Comparison of ENCODE assay signal across 8 cellular contexts in the genomic region with DNA sequence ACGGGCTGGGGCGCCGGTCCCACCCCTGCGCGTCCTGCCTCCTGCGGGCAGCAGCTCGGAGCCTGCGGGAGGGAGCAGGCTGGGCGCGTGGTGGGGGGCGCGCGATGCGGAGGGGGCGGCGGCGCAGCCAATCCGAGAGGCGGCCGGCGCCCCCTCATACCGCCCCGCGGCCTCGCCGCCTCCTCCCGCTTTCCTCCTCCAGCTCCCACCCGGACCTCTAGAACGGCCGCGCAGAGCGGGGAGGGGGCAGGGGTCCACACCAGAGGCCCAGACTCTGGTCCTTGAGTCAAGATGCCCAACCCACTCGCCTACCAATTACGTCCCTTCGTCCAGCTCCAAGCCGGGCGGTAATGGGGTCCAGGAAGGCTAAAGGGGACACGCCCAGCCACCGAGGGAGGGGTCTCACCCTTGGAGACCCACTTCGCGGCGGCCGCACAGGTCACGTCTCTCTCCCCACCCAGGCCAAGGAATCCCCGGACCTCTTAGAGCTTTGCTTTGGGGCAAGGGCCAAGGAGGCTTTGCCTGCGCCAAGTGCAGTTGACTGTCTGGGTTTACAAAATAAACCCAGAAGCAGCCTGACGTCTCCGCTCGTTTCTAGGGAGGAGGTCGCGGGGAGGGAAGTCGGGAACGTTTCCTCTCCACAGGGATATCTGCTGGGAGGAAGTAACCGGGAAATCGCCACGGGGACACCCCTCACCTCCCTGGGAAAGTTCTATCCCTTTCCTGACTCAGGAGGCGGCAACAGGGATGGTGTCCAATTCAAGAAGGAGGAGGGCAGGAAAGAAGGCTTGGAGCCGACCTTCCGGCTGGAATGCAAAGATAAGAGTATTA. TPM values are rescaled to one million over a fixed set of nuclear protein-coding genes. Genes with fewer than 3 reads are reported as not detected.
DNase-seq lines count a peak whose midpoint lies in the region; ATAC-seq lines count a peak whose summit lies in the region.

A gene with protein sequence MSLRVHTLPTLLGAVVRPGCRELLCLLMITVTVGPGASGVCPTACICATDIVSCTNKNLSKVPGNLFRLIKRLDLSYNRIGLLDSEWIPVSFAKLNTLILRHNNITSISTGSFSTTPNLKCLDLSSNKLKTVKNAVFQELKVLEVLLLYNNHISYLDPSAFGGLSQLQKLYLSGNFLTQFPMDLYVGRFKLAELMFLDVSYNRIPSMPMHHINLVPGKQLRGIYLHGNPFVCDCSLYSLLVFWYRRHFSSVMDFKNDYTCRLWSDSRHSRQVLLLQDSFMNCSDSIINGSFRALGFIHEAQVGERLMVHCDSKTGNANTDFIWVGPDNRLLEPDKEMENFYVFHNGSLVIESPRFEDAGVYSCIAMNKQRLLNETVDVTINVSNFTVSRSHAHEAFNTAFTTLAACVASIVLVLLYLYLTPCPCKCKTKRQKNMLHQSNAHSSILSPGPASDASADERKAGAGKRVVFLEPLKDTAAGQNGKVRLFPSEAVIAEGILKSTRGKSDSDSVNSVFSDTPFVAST (minus strand): TSS at position 66 of the 831 bp plus-strand sequence. CDS start 957 bp downstream, outside the sequence.

- peak within 1 kb of the TSS; percentile 98 for H3K27ac Mint-ChIP-seq in central memory CD8-positive, alpha-beta T cell (ENCODE audit: low read depth)

- no peaks in the 10 kb centered on the region for H3K27me3 Mint-ChIP-seq in central memory CD8-positive, alpha-beta T cell

- H3K4me3 Mint-ChIP-seq in central memory CD8-positive, alpha-beta T cell: peak within 1 kb of the TSS; percentile 90

- peak; percentile 37 for ATAC-seq in central memory CD8-positive, alpha-beta T cell (replicated peaks; ENCODE audit: extremely low read depth, poor library complexity, severe bottlenecking)

- peaks cover 80% of the 10 kb centered on the region for H3K4me1 Mint-ChIP-seq in central memory CD8-positive, alpha-beta T cell

- H3K36me3 Mint-ChIP-seq in central memory CD8-positive, alpha-beta T cell (ENCODE audit: insufficient read depth): peaks cover 14% of the 10 kb centered on the region

- no peaks in the 10 kb centered on the region for H3K9me3 Mint-ChIP-seq in central memory CD8-positive, alpha-beta T cell

- DNase-seq in NCI-H510A treated with DMSO at 0.1 percent for 48 hours (lab: John Stamatoyannopoulos, UW) (peak; percentile 63), NCI-H510A (lab: John Stamatoyannopoulos, UW) (no peak), HT-29 (ENCODE audit: low spot score) (peak; percentile 87), UCSD-AML1 (lab: John Stamatoyannopoulos, UW; ENCODE audit: unreplicated experiment) (peak; percentile 17), kidney glomerular epithelial cell (lab: John Stamatoyannopoulos, UW) (peak; percentile 77), NCI-H2171 treated with DMSO at 0.1 percent for 48 hours (lab: John Stamatoyannopoulos, UW) (no peak)
- DNase-seq in central memory CD8-positive, alpha-beta T cell (ENCODE audit: low spot score in 2 of 2): no peak
- peak; percentile 41 for DNase-seq in stimulated activated CD4-positive, alpha-beta T cell treated with anti-CD3 and anti-CD28 coated beads, Interleukin-12 subunit alpha, Interleukin-12 subunit beta, amount 100 ng/mL, for 4 hours

RNA-seq across cellular contexts. Expression of the gene that starts here (rescaled TPM):
- 24.3 and 26.2 TPM in 2 replicates for total RNA-seq in HT-29 (2014; rRNA removed; shearing (Covaris generic))

Comparison
In these comparisons a context has a peak if more than half of its experiments do, and no peak if none do; other contexts are left out.
1. DNase-seq: peak in NCI-H510A treated with DMSO at 0.1 percent for 48 hours (single experiment), HT-29 (single experiment), UCSD-AML1 (single experiment), kidney glomerular epithelial cell (single experiment) and stimulated activated CD4-positive, alpha-beta T cell treated with anti-CD3 and anti-CD28 coated beads, Interleukin-12 subunit alpha, Interleukin-12 subunit beta, amount 100 ng/mL, for 4 hours (single experiment); none in NCI-H510A (single experiment), central memory CD8-positive, alpha-beta T cell (0 of 2) and NCI-H2171 treated with DMSO at 0.1 percent for 48 hours (single experiment).